19 cellular contexts compared by ENCODE assay signal in genomic region chr20:8874437-8874836, GRCh38.
"Had no signal": no experiment of that assay in that cellular context is flagged by ENCODE, and none has a peak within 500 bp of the region (broad histone marks: within the 10 kb centered on the region; RNA-seq: fewer than 3 reads in every experiment).

No MANE protein-coding gene starts in this region.

- H3K4me3 Mint-ChIP-seq: naive thymus-derived CD4-positive, alpha-beta T cell; nephron progenitor cell had no signal

- DNase-seq: colonic mucosa; dorsolateral prefrontal cortex; effector CD8-positive, alpha-beta T cell; heart left ventricle; hippocampal formation; mammary epithelial cell; naive thymus-derived CD4-positive, alpha-beta T cell; nephron progenitor cell; psoas muscle; retina; sigmoid colon; stimulated activated CD4-positive, alpha-beta T cell treated with anti-CD3 and anti-CD28 coated beads, Interleukin-2, amount 100 ng/mL, for 24 hours; stimulated activated naive CD4-positive, alpha-beta T cell; stomach; substantia nigra; transverse colon had no signal

- H3K27me3 ChIP-seq: colonic mucosa, dorsolateral prefrontal cortex, heart left ventricle, sigmoid colon, stomach, transverse colon had no signal

- H3K27ac Mint-ChIP-seq: naive thymus-derived CD4-positive, alpha-beta T cell; nephron progenitor cell had no signal

- H3K4me1 ChIP-seq: colonic mucosa, heart left ventricle, psoas muscle, stomach had no signal

- H3K36me3 Mint-ChIP-seq: naive thymus-derived CD4-positive, alpha-beta T cell had no signal

- H3K4me1 Mint-ChIP-seq: naive thymus-derived CD4-positive, alpha-beta T cell had no signal

- H3K4me3 ChIP-seq: colonic mucosa, dorsolateral prefrontal cortex, heart left ventricle, psoas muscle, sigmoid colon, skin epidermis, stomach, thoracic aorta, transverse colon had no signal

- H3K9me3 Mint-ChIP-seq: nephron progenitor cell had no signal

- H3K36me3 ChIP-seq: colonic mucosa, heart left ventricle, sigmoid colon, stomach, thoracic aorta, transverse colon had no signal

- H3K27ac ChIP-seq: colonic mucosa, dorsolateral prefrontal cortex, heart left ventricle, psoas muscle, sigmoid colon, skin epidermis, stomach, thoracic aorta, transverse colon had no signal

- H3K9me3 ChIP-seq: colonic mucosa, heart left ventricle, psoas muscle, sigmoid colon, stomach, thoracic aorta, transverse colon had no signal

- ATAC-seq: heart left ventricle; left lobe of liver; naive thymus-derived CD4-positive, alpha-beta T cell; psoas muscle had no signal

- H3K27me3 Mint-ChIP-seq: naive thymus-derived CD4-positive, alpha-beta T cell had no signal
